ENCODE assay signal across 35 cellular contexts in the genomic region with DNA sequence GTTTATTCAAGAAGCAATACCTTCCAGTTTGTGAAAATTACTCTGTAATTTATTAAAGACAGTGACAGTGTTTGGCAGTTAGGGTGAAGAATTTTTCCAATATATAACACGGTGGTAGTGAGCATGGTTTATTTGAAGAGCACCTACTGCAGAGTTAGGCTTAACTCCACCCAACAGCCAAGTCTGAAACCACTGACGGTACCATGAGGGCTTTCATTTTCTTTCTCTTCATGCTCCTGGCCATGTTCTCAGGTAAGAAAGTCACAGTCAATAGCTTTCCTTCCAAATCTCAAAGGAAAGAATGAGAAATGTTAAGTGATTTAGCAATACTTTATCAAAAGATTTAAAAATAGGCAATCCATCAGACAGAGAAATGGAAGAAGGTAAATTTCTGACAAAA. TPM values are rescaled to one million over a fixed set of nuclear protein-coding genes. Genes with fewer than 3 reads are reported as not detected.
"Had no signal": no experiment of that assay in that cellular context is flagged by ENCODE, and none has a peak within 500 bp of the region (broad histone marks: within the 10 kb centered on the region; RNA-seq: fewer than 3 reads in every experiment).

A gene with protein sequence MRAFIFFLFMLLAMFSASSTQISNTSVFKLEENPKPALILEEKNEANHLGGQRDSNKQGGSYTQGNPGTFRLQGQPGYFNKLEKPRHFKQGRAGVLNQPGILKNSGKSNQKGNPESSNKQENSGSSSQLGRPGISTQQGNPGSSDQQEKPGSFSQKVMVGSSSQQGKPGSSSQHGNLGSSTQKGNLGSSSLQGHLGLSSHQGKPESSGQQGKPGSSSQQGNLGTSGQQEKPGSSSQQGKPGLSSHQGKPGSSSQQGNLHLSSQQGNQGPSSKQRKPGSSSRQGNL (plus strand): TSS at position 131 of the 400 bp plus-strand sequence. CDS start 73 bp downstream, at position 204.

- H3K9ac ChIP-seq: KMS-11, SK-N-SH had no signal

- H3K9me3 ChIP-seq: MG63, Peyer's patch, SJSA1, SK-N-SH had no signal

- H3K27ac ChIP-seq: KMS-11, Peyer's patch, SJSA1 had no signal

- H3K27me3 ChIP-seq: MG63, Peyer's patch had no signal

- H3K4me3 ChIP-seq: MG63, Peyer's patch, SJSA1 had no signal

- H3K4me1 ChIP-seq: Peyer's patch, SJSA1 had no signal

- H3K4me2 ChIP-seq: KMS-11, SK-N-SH had no signal

- DNase-seq: Karpas-422, MG63, MV-4-11, NCI-H1092, NCI-H1105, NCI-H1417 treated with DMSO at 0.1 percent for 48 hours, NCI-H1436 treated with DMSO at 0.1 percent for 48 hours, NCI-H1694, NCI-H187, NCI-H1930, NCI-H2029 treated with DMSO at 0.1 percent for 48 hours, NCI-H2081 treated with DMSO at 0.1 percent for 48 hours, NCI-H2107, NCI-H2171, NCI-H226, NCI-H446 treated with DMSO at 0.1 percent for 48 hours, NCI-H510A, NCI-H524, NCI-H526, NCI-H69, NCI-H748 treated with DMSO at 0.1 percent for 48 hours, NCI-H82, Peyer's patch, Right ventricle myocardium superior, RPMI8226, SHP77 treated with DMSO at 0.1 percent for 48 hours, SK-N-SH, SW 1271, T-helper 1 cell had no signal

- ATAC-seq: PC-3 had no signal

- H3K36me3 ChIP-seq: MG63, Peyer's patch, SJSA1 had no signal

RNA-seq across cellular contexts. Expression of the gene that starts here (rescaled TPM):
- total RNA-seq: LHCN-M2, M059J, OCI-LY7, PC-3, Peyer's patch, Right ventricle myocardium superior, SJSA1 had no signal
